In genomic region chr2:25905126-25905525, GRCh38 we compare ENCODE assay signal across 2 cellular contexts.
TF ChIP-seq lines count a peak whose summit lies in the region.

No MANE protein-coding gene starts in this region.

TF ChIP-seq in IMR-90, 13 proteins besides CTCF, POLR2A, EP300 and RAD21:
- TF ChIP-seq BHLHE40 (IDR thresholded peaks at IDR 0.05; ENCODE audit: low read depth, low read length) (no peak), MAZ (IDR thresholded peaks at IDR 0.05; ENCODE audit: borderline replicate concordance, low read depth, low read length) (no peak), RCOR1 (IDR thresholded peaks at IDR 0.05; ENCODE audit: insufficient replicate concordance, low read length) (no peak), NFE2L2 (IDR thresholded peaks at IDR 0.05; ENCODE audit: low read depth, low read length) (no peak), RFX5 (IDR thresholded peaks at IDR 0.05; ENCODE audit: low read depth, low read length) (no peak), ELK1 (IDR thresholded peaks at IDR 0.05; ENCODE audit: borderline replicate concordance, low read depth, low read length) (no peak), SMC3 (IDR thresholded peaks at IDR 0.05; ENCODE audit: low read depth, low read length) (no peak), CHD1 (IDR thresholded peaks at IDR 0.05; ENCODE audit: low read depth, low read length) (no peak), CEBPB (IDR thresholded peaks at IDR 0.05; ENCODE audit: low read depth, low read length) (no peak), FOS (IDR thresholded peaks at IDR 0.05; ENCODE audit: low read depth, low read length) (no peak), MAFK (IDR thresholded peaks at IDR 0.05; ENCODE audit: low read depth, low read length) (no peak), USF2 (IDR thresholded peaks at IDR 0.05; ENCODE audit: low read depth, low read length) (no peak), MXI1 (IDR thresholded peaks at IDR 0.05; ENCODE audit: borderline replicate concordance, low read depth, low read length) (no peak)
TF ChIP-seq in IMR-90: peak in this region for 0.

TF ChIP-seq in HepG2, 621 proteins besides CTCF, POLR2A, EP300 and RAD21:
- no peak for TF ChIP-seq ZNF329 (CRISPR knock-in tag; IDR thresholded peaks at IDR 0.05; ENCODE audit: low read depth)
- TF ChIP-seq STAG1 (CRISPR knock-in tag; IDR thresholded peaks at IDR 0.05): no peak
- no peak for TF ChIP-seq ZFP91 (CRISPR knock-in tag; IDR thresholded peaks at IDR 0.05; ENCODE audit: borderline replicate concordance)
- no peak for TF ChIP-seq PBX3 (CRISPR knock-in tag; IDR thresholded peaks at IDR 0.05; ENCODE audit: borderline replicate concordance)
- TF ChIP-seq ZNF180 (CRISPR knock-in tag; IDR thresholded peaks at IDR 0.05; ENCODE audit: borderline replicate concordance, low read depth): no peak
- no peak for TF ChIP-seq HNRNPLL (IDR thresholded peaks at IDR 0.05; ENCODE audit: low read depth, low read length, poor library complexity, severe bottlenecking)
- no peak for TF ChIP-seq STAT6 (CRISPR knock-in tag; IDR thresholded peaks at IDR 0.05; ENCODE audit: borderline replicate concordance)
- no peak for TF ChIP-seq ZBTB7B (CRISPR knock-in tag; IDR thresholded peaks at IDR 0.05)
- no peak for TF ChIP-seq PRDM10 (CRISPR knock-in tag; IDR thresholded peaks at IDR 0.05; ENCODE audit: low read depth)
- TF ChIP-seq TBL1XR1 (IDR thresholded peaks at IDR 0.05; ENCODE audit: borderline replicate concordance, low read length, partially characterized antibody): no peak
- TF ChIP-seq SNAPC2 (CRISPR knock-in tag; IDR thresholded peaks at IDR 0.05): no peak
- no peak for TF ChIP-seq NFKB2 (CRISPR knock-in tag; IDR thresholded peaks at IDR 0.05; ENCODE audit: borderline replicate concordance)
- no peak for TF ChIP-seq DR1 (CRISPR knock-in tag; IDR thresholded peaks at IDR 0.05)
- no peak for TF ChIP-seq ZNF572 (CRISPR knock-in tag; IDR thresholded peaks at IDR 0.05)
- no peak for TF ChIP-seq GZF1 (CRISPR knock-in tag; IDR thresholded peaks at IDR 0.05)
- TF ChIP-seq PBX2 (CRISPR knock-in tag; IDR thresholded peaks at IDR 0.05): no peak
- TF ChIP-seq ELF1 (CRISPR knock-in tag; IDR thresholded peaks at IDR 0.05): no peak
- TF ChIP-seq ZNF800 (CRISPR knock-in tag; IDR thresholded peaks at IDR 0.05): no peak
- no peak for TF ChIP-seq NBN (conservative IDR thresholded peaks at IDR 0.05)
